Comparison of ENCODE assay signal across 17 cellular contexts in genomic region chr1:40841602-40842001, GRCh38. TPM values are rescaled to one million over a fixed set of nuclear protein-coding genes. Genes with fewer than 3 reads are reported as not detected.
"Had no signal": no experiment of that assay in that cellular context is flagged by ENCODE, and none has a peak within 500 bp of the region (broad histone marks: within the 10 kb centered on the region; RNA-seq: fewer than 3 reads in every experiment).

No MANE protein-coding gene starts in this region.

- H3K27me3 Mint-ChIP-seq: activated T-cell treated with anti-CD3 and anti-CD28 coated beads, Interleukin-2, amount 50 U/mL, for 24 hours; natural killer cell treated with Interleukin-12 subunit alpha and Interleukin-12 subunit beta and Interleukin-15 and Interleukin-18, amount 100 ng/mL, for 72 hours had no signal

- DNase-seq: activated CD4-positive, alpha-beta T cell treated with anti-CD3 and anti-CD28 coated beads, Interleukin-2, amount 50 U/mL, for 1 hour; activated CD4-positive, CD25-positive, alpha-beta regulatory T cell treated with anti-CD3 and anti-CD28 coated beads, Interleukin-2, amount 50 U/mL, for 72 hours; activated CD8-positive, alpha-beta memory T cell treated with anti-CD3 and anti-CD28 coated beads for 24 hours; activated CD8-positive, alpha-beta memory T cell treated with anti-CD3 and anti-CD28 coated beads, Interleukin-2, amount 50 U/mL, for 48 hours; activated gamma-delta T cell; activated naive CD4-positive, alpha-beta T cell treated with anti-CD3 and anti-CD28 coated beads, Interleukin-2, amount 50 U/mL, for 16 hours; activated T-cell treated with anti-CD3 and anti-CD28 coated beads, Interleukin-2, amount 50 U/mL, for 24 hours; brain microvascular endothelial cell; endodermal cell; left ventricle myocardium inferior; mucosa of descending colon; right cardiac atrium; T-helper 17 cell; tibial artery; upper lobe of right lung had no signal

- H3K27ac Mint-ChIP-seq: activated T-cell treated with anti-CD3 and anti-CD28 coated beads, Interleukin-2, amount 50 U/mL, for 24 hours; endodermal cell; natural killer cell treated with Interleukin-12 subunit alpha and Interleukin-12 subunit beta and Interleukin-15 and Interleukin-18, amount 100 ng/mL, for 72 hours; T-helper 17 cell had no signal

- H3K9me3 Mint-ChIP-seq: activated T-cell treated with anti-CD3 and anti-CD28 coated beads, Interleukin-2, amount 50 U/mL, for 24 hours; natural killer cell treated with Interleukin-12 subunit alpha and Interleukin-12 subunit beta and Interleukin-15 and Interleukin-18, amount 100 ng/mL, for 72 hours had no signal

- ATAC-seq: mucosa of descending colon; natural killer cell treated with Interleukin-12 subunit alpha and Interleukin-12 subunit beta and Interleukin-15 and Interleukin-18, amount 100 ng/mL, for 72 hours; right cardiac atrium; upper lobe of right lung had no signal

- H3K4me3 Mint-ChIP-seq: activated T-cell treated with anti-CD3 and anti-CD28 coated beads, Interleukin-2, amount 50 U/mL, for 24 hours; endodermal cell; natural killer cell treated with Interleukin-12 subunit alpha and Interleukin-12 subunit beta and Interleukin-15 and Interleukin-18, amount 100 ng/mL, for 72 hours had no signal

RNA-seq across cellular contexts. Expression of gene KCNQ4, which starts 58.0 kb away (rescaled TPM):
- total RNA-seq: osteoblast had no signal
